18 cellular contexts compared by ENCODE assay signal in genomic region chr17:16379654-16380053, GRCh38. TPM values are rescaled to one million over a fixed set of nuclear protein-coding genes. Genes with fewer than 3 reads are reported as not detected.
A peak's percentile ranks its signal among the peaks of the same experiment; 100 is the strongest.
DNase-seq lines count a peak whose midpoint lies in the region; ATAC-seq, FAIRE-seq and TF ChIP-seq lines count a peak whose summit lies in the region.
"Had no signal": no experiment of that assay in that cellular context is flagged by ENCODE, and none has a peak within 500 bp of the region (broad histone marks: within the 10 kb centered on the region; RNA-seq: fewer than 3 reads in every experiment).

No MANE protein-coding gene starts in this region.

- DNase-seq in body of pancreas (peak in 1 of 4 donors; percentile 8), right lobe of liver (no peak), stomach (no peak), GM19239 (ENCODE audit: insufficient read length, low spot score) (no peak), nucleus accumbens (lab: John Stamatoyannopoulos, UW) (no peak)
- no peak for DNase-seq in stimulated activated CD4-positive, alpha-beta T cell treated with anti-CD3 and anti-CD28 coated beads, Interleukin-4, amount 100 ng/mL, for 1 hour
- DNase-seq: activated CD8-positive, alpha-beta memory T cell treated with anti-CD3 and anti-CD28 coated beads, Interleukin-2, amount 10 ng/mL, durations not matched to agents 7 days and 5 days; central memory CD4-positive, alpha-beta T cell; effector CD4-positive, alpha-beta T cell; heart right ventricle; HFFc6; immature natural killer cell; Karpas-422; NCI-H1417; NCI-H748 treated with DMSO at 0.1 percent for 48 hours had no signal

- no peak for FAIRE-seq in GM19239 (lab: Jason Lieb, UNC)

- H4K20me1 ChIP-seq in DOHH2 (ENCODE audit: control insufficient read depth, insufficient read depth, low read depth, low read length), result peaks cover 6% of the 10 kb centered on the region

- H3K4me3 ChIP-seq in DOHH2 (ENCODE audit: low read length), result no peak overlapping the region; the same call in 1 of the 2 replicates
- no peak overlapping the region for H3K4me3 ChIP-seq in body of pancreas
- no peak overlapping the region for H3K4me3 ChIP-seq in right lobe of liver
- no peak overlapping the region for H3K4me3 ChIP-seq in stomach
- H3K4me3 ChIP-seq: SK-N-MC had no signal

- H3K36me3 ChIP-seq in DOHH2 (ENCODE audit: control insufficient read depth, low read length) (peaks cover 32% of the 10 kb centered on the region), body of pancreas (replicated peaks in 1 of 2; ENCODE audit: insufficient read depth in 1 of 2, low read depth in 2 of 2) (peaks cover 6% of the 10 kb centered on the region in 2 donors), right lobe of liver (peaks cover 4 to 18% (median 12%) of the 10 kb centered on the region in 4 donors), stomach (peaks cover 10 to 26% (median 21%) of the 10 kb centered on the region in 4 donors)

- intact Hi-C loops in body of pancreas (cut with DNase I) (loop anchor here (10.0 kb wide), 1 partner anchor 145 kb away; no protein-coding TSS in a partner anchor), right lobe of liver (cut with DNase I) (no loop called here), stomach (cut with DNase I; ENCODE audit: low total_unique reads) (no loop called here)

- TF ChIP-seq POLR2A in body of pancreas (IDR thresholded peaks at IDR 0.05) (no peak), right lobe of liver (IDR thresholded peaks at IDR 0.05) (no peak), stomach (IDR thresholded peaks at IDR 0.05) (no peak)

- H3K4me2 ChIP-seq in DOHH2 (ENCODE audit: low read length), result peak overlapping the region; percentile 78; the same call in 1 of the 2 replicates

- peaks cover 36% of the 10 kb centered on the region for H3K4me1 ChIP-seq in DOHH2 (ENCODE audit: control insufficient read depth, low read length)
- peaks cover 56% of the 10 kb centered on the region for H3K4me1 ChIP-seq in body of pancreas
- peaks cover 0 to 24% (median 0%) of the 10 kb centered on the region in 4 donors for H3K4me1 ChIP-seq in right lobe of liver
- peaks cover 32 to 62% (median 47%) of the 10 kb centered on the region in 4 donors for H3K4me1 ChIP-seq in stomach

- H3K9me3 ChIP-seq in DOHH2 (ENCODE audit: control insufficient read depth, insufficient read depth, low read length) (no peaks in the 10 kb centered on the region), body of pancreas (no peaks in the 10 kb centered on the region), right lobe of liver (no peaks in the 10 kb centered on the region), stomach (no peaks in the 10 kb centered on the region)
- H3K9me3 ChIP-seq: heart right ventricle had no signal

- H3F3A ChIP-seq in DOHH2 (ENCODE audit: control insufficient read depth, insufficient read depth), result peaks cover 27% of the 10 kb centered on the region

- TF ChIP-seq EP300 in stomach (IDR thresholded peaks at IDR 0.05), result no peak

- H3K27ac ChIP-seq in DOHH2 (ENCODE audit: low read depth, low read length), result no peak overlapping the region
- peak overlapping the region in 3 of 4 donors; percentile 95 to 99 (median 96) for H3K27ac ChIP-seq in body of pancreas
- peak overlapping the region in 2 of 3 donors; percentile 96 to 100 for H3K27ac ChIP-seq in right lobe of liver
- peak overlapping the region; percentile 91 to 98 (median 95) for H3K27ac ChIP-seq in stomach
- H3K27ac ChIP-seq: SK-N-MC had no signal

- H3K27me3 ChIP-seq in DOHH2 (ENCODE audit: control insufficient read depth, low read length) (no peaks in the 10 kb centered on the region), body of pancreas (no peaks in the 10 kb centered on the region), right lobe of liver (no peaks in the 10 kb centered on the region), stomach (no peaks in the 10 kb centered on the region)
- H3K27me3 ChIP-seq: heart right ventricle had no signal

- H3K9me2 ChIP-seq in DOHH2 (replicated peaks; ENCODE audit: control insufficient read depth, low read length), result no peaks in the 10 kb centered on the region

- peaks cover 27% of the 10 kb centered on the region for H3K79me2 ChIP-seq in DOHH2 (ENCODE audit: control insufficient read depth, low read length)

- TF ChIP-seq CTCF in DOHH2 (IDR thresholded peaks at IDR 0.05; ENCODE audit: low read depth, low read length, poor library complexity, severe bottlenecking) (no peak), body of pancreas (IDR thresholded peaks at IDR 0.05) (no peak), right lobe of liver (IDR thresholded peaks at IDR 0.05) (no peak), stomach (IDR thresholded peaks at IDR 0.05) (no peak)

- 82 to 87% methylated on average over 8 of the region's 8 CpGs for WGBS in body of pancreas, 2 donors
- WGBS in right lobe of liver (ENCODE audit: insufficient coverage, low coverage, low lambda C conversion rate, missing lambda C conversion rate), result 53% methylated on average over 4 of the region's 8 CpGs
- 66 to 77% (median 68%) methylated on average over 8 of the region's 8 CpGs for WGBS in stomach, 5 donors

- ATAC-seq in body of pancreas (no peak), right lobe of liver (no peak)
- ATAC-seq: activated CD8-positive, alpha-beta memory T cell treated with anti-CD3 and anti-CD28 coated beads, Interleukin-2, amount 10 ng/mL, durations not matched to agents 7 days and 5 days had no signal

RNA-seq across cellular contexts. Expression of gene UBB, which starts 1.2 kb away (rescaled TPM):
- total RNA-seq in body of pancreas (100 to 1,000 TPM; 450 to 486 TPM), right lobe of liver (1,000 to 10,000 TPM; 1,045 to 2,319 (median 1,420) TPM), stomach (100 to 1,000 TPM; 621 to 929 (median 784) TPM)
- 1,000 to 10,000 TPM in 2 of 3 donors, 100 to 1,000 TPM in 1; 969 to 2,679 (median 1,248) TPM for polyA plus RNA-seq in stomach

RNA-seq across cellular contexts. Expression of gene CENPV, which starts 26.4 kb away (rescaled TPM):
- total RNA-seq in body of pancreas, result 10 to 100 TPM; 13.7 to 77.8 TPM
- total RNA-seq in right lobe of liver, result 10 to 100 TPM; 19.8 to 34.5 (median 24.8) TPM
- total RNA-seq in stomach, result 100 to 1,000 TPM in 1 of 5 donors, 10 to 100 TPM in 4; 24.5 to 324 (median 34.9) TPM
- 10 to 100 TPM; 32.1 to 41.5 (median 41.4) TPM for polyA plus RNA-seq in stomach

RNA-seq across cellular contexts. Expression of gene TRPV2, which starts 35.7 kb away (rescaled TPM):
- total RNA-seq in body of pancreas (10 to 100 TPM in 1 of 2 donors, 1 to 10 TPM in 1; 4.7 to 30.7 TPM), right lobe of liver (1 to 10 TPM; 3.3 to 8.2 (median 4.8) TPM), stomach (10 to 100 TPM in 1 of 5 donors, 1 to 10 TPM in 3, under 1 TPM in 1; 0.58 to 24.8 (median 4.5) TPM)
- 1 to 10 TPM; 5.3 to 8.8 (median 6.4) TPM for polyA plus RNA-seq in stomach
- total RNA-seq: HT-29 had no signal
